ENCODE assay signal across 22 cellular contexts in the genomic region with DNA sequence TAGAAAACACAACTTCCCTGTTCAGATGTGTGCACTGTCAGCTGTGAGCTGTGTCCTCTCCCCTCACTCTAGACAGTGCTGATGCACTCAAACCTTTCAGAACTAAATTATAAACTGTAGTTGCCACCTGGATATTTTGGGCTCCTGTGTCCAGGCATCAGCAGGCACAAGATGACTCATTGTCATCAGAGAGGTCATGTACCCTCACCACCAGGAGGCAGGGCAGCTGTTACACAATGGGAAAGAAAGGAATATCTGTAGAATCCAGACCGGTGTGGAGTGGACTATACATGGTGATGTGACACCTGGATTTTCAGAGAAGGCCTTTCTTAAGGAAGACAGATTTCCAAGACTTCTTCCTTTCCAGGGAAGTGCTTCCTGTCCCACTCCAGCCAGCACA.
A peak's percentile ranks its signal among the peaks of the same experiment; 100 is the strongest.
DNase-seq lines count a peak whose midpoint lies in the region; ATAC-seq and TF ChIP-seq lines count a peak whose summit lies in the region.
"Had no signal": no experiment of that assay in that cellular context is flagged by ENCODE, and none has a peak within 500 bp of the region (broad histone marks: within the 10 kb centered on the region; RNA-seq: fewer than 3 reads in every experiment).

No MANE protein-coding gene starts in this region.

- H3K18ac ChIP-seq in H9 (ENCODE audit: insufficient read length, low read depth, low read length), result no peak overlapping the region

- H3K4me1 ChIP-seq in BE2C (peaks cover 7% of the 10 kb centered on the region), H9 (ENCODE audit: insufficient read depth, low read length) (no peaks in the 10 kb centered on the region)
- H3K4me1 ChIP-seq: thyroid gland had no signal

- no peak overlapping the region for H3K27ac ChIP-seq in H9 (ENCODE audit: insufficient read length, low read depth, low read length)
- H3K27ac ChIP-seq: epithelial cell of prostate, thyroid gland had no signal

- H3K23me2 ChIP-seq in H9 (ENCODE audit: insufficient read length, low read depth, low read length, poor library complexity, severe bottlenecking), result no peaks in the 10 kb centered on the region

- no peaks in the 10 kb centered on the region for H3K36me3 ChIP-seq in BE2C
- H3K36me3 ChIP-seq: thyroid gland had no signal

- no CpG with 5 or more reads among the region's 1 CpG for WGBS in H9 (ENCODE audit: extremely low coverage, insufficient read length, low lambda C conversion rate)

- H2BK5ac ChIP-seq in H9 (ENCODE audit: insufficient read length, low read length), result no peak overlapping the region

- DNase-seq in BE2C (peak; percentile 16), H9 (no peak), SK-MEL-5 (ENCODE audit: low read depth, low spot score) (peak; percentile 52), kidney tubule cell (ENCODE audit: low spot score) (peak; percentile 16), HCEC 1CT (no peak)
- no peak for DNase-seq in activated CD4-positive, alpha-beta T cell treated with anti-CD3 and anti-CD28 coated beads, Interleukin-2, amount 10 ng/mL, durations not matched to agents 24 days and 14 days
- DNase-seq: activated CD4-positive, alpha-beta T cell treated with anti-CD3 and anti-CD28 coated beads for 4 hours; activated naive CD4-positive, alpha-beta T cell treated with anti-CD3 and anti-CD28 coated beads, Interleukin-2, amount 10 ng/mL, durations not matched to agents 7 days and 5 days; anterior cingulate cortex; CD4-positive, alpha-beta memory T cell; central memory CD4-positive, alpha-beta T cell; KBM-7; MV-4-11; NCI-H187; stimulated activated naive CD4-positive, alpha-beta T cell; T-cell; thyroid gland had no signal

- no peaks in the 10 kb centered on the region for H3K9me3 Mint-ChIP-seq in H9
- peaks cover 5% of the 10 kb centered on the region for H3K9me3 Mint-ChIP-seq in activated CD4-positive, alpha-beta T cell treated with anti-CD3 and anti-CD28 coated beads, Interleukin-2, amount 10 ng/mL, durations not matched to agents 24 days and 14 days
- H3K9me3 Mint-ChIP-seq in stimulated activated memory B cell treated with anti-CD40 and anti-IgM and Interleukin-4, amounts not matched to agents 10 μg/mL and 1 μg/mL and 100 μg/mL, for 72 hours, result no peaks in the 10 kb centered on the region

- H3K14ac ChIP-seq in H9 (ENCODE audit: insufficient read depth, low read length), result no peak overlapping the region

- TF ChIP-seq CTCF in BE2C (IDR thresholded peaks at IDR 0.05; ENCODE audit: low read depth, low read length), result peak; percentile 52
- TF ChIP-seq CTCF in H9 (conservative IDR thresholded peaks at IDR 0.05), result peak; percentile 42; the same call in 2 of the 3 replicates

- no peaks in the 10 kb centered on the region for H3K79me2 ChIP-seq in H9 (ENCODE audit: insufficient read depth, low read length)

- no peak overlapping the region for H4K91ac ChIP-seq in H9 (ENCODE audit: insufficient read length, low read depth, low read length)

- no peaks in the 10 kb centered on the region for H3K36me3 Mint-ChIP-seq in H9 (ENCODE audit: insufficient read depth in 1 of 3, low read depth in 3 of 3)
- H3K36me3 Mint-ChIP-seq in activated CD4-positive, alpha-beta T cell treated with anti-CD3 and anti-CD28 coated beads, Interleukin-2, amount 10 ng/mL, durations not matched to agents 24 days and 14 days (ENCODE audit: low read depth), result no peaks in the 10 kb centered on the region
- H3K36me3 Mint-ChIP-seq in stimulated activated memory B cell treated with anti-CD40 and anti-IgM and Interleukin-4, amounts not matched to agents 10 μg/mL and 1 μg/mL and 100 μg/mL, for 72 hours, result no peaks in the 10 kb centered on the region
- H3K36me3 Mint-ChIP-seq: activated naive CD4-positive, alpha-beta T cell treated with anti-CD3 and anti-CD28 coated beads, Interleukin-2, amount 10 ng/mL, durations not matched to agents 7 days and 5 days; CD4-positive, alpha-beta memory T cell; T-cell had no signal

- no peak overlapping the region for H3K23ac ChIP-seq in H9 (ENCODE audit: insufficient read length, low read depth, low read length)

- H3K27ac Mint-ChIP-seq in H9, result no peak overlapping the region
- no peak overlapping the region for H3K27ac Mint-ChIP-seq in activated CD4-positive, alpha-beta T cell treated with anti-CD3 and anti-CD28 coated beads, Interleukin-2, amount 10 ng/mL, durations not matched to agents 24 days and 14 days
- H3K27ac Mint-ChIP-seq in stimulated activated memory B cell treated with anti-CD40 and anti-IgM and Interleukin-4, amounts not matched to agents 10 μg/mL and 1 μg/mL and 100 μg/mL, for 72 hours, result no peak overlapping the region
- H3K27ac Mint-ChIP-seq: activated naive CD4-positive, alpha-beta T cell treated with anti-CD3 and anti-CD28 coated beads, Interleukin-2, amount 10 ng/mL, durations not matched to agents 7 days and 5 days; CD4-positive, alpha-beta memory T cell; progenitor cell of endocrine pancreas; T-cell had no signal

- no peak overlapping the region for H2BK120ac ChIP-seq in H9 (ENCODE audit: low read depth, low read length, poor library complexity, severe bottlenecking)

- H3K4ac ChIP-seq in H9 (ENCODE audit: low read depth, low read length), result no peak overlapping the region

- H3T11ph ChIP-seq in H9 (ENCODE audit: low read length), result no peak overlapping the region

- no peaks in the 10 kb centered on the region for H3K27me3 Mint-ChIP-seq in H9 (ENCODE audit: low read depth)
- no peaks in the 10 kb centered on the region for H3K27me3 Mint-ChIP-seq in activated CD4-positive, alpha-beta T cell treated with anti-CD3 and anti-CD28 coated beads, Interleukin-2, amount 10 ng/mL, durations not matched to agents 24 days and 14 days
- H3K27me3 Mint-ChIP-seq in stimulated activated memory B cell treated with anti-CD40 and anti-IgM and Interleukin-4, amounts not matched to agents 10 μg/mL and 1 μg/mL and 100 μg/mL, for 72 hours, result no peaks in the 10 kb centered on the region
- H3K27me3 Mint-ChIP-seq: activated naive CD4-positive, alpha-beta T cell treated with anti-CD3 and anti-CD28 coated beads, Interleukin-2, amount 10 ng/mL, durations not matched to agents 7 days and 5 days; CD4-positive, alpha-beta memory T cell; progenitor cell of endocrine pancreas; T-cell had no signal

- H4K8ac ChIP-seq in H9 (replicated peaks; ENCODE audit: insufficient read length, low read depth, low read length), result no peak overlapping the region

- H2BK20ac ChIP-seq in H9 (ENCODE audit: low read depth, low read length, poor library complexity, severe bottlenecking), result no peak overlapping the region

- no peak overlapping the region for H2AK5ac ChIP-seq in H9 (ENCODE audit: insufficient read length, low read length)

- peaks cover 0 to 2% of the 10 kb centered on the region in 2 experiments; a peak in 1 of 4 replicates for H3K4me1 Mint-ChIP-seq in H9
- no peaks in the 10 kb centered on the region for H3K4me1 Mint-ChIP-seq in activated CD4-positive, alpha-beta T cell treated with anti-CD3 and anti-CD28 coated beads, Interleukin-2, amount 10 ng/mL, durations not matched to agents 24 days and 14 days
- H3K4me1 Mint-ChIP-seq in stimulated activated memory B cell treated with anti-CD40 and anti-IgM and Interleukin-4, amounts not matched to agents 10 μg/mL and 1 μg/mL and 100 μg/mL, for 72 hours, result no peaks in the 10 kb centered on the region
- H3K4me1 Mint-ChIP-seq: activated naive CD4-positive, alpha-beta T cell treated with anti-CD3 and anti-CD28 coated beads, Interleukin-2, amount 10 ng/mL, durations not matched to agents 7 days and 5 days; CD4-positive, alpha-beta memory T cell; T-cell had no signal

- in situ Hi-C loops in SK-MEL-5 (cut with HindIII; ENCODE audit: low pct_unique_long_range_greater_than_20kb, low sequenced_read_pairs), result no loop called here

- no peaks in the 10 kb centered on the region for H4K20me1 ChIP-seq in H9 (ENCODE audit: control insufficient read depth, insufficient read depth, insufficient read length)

- no peak overlapping the region for H3K4me2 ChIP-seq in H9 (ENCODE audit: insufficient read depth, insufficient read length, low read length)
- H3K4me2 ChIP-seq: smooth muscle cell had no signal

- no peak overlapping the region for H3K4me3 ChIP-seq in BE2C (ENCODE audit: low read depth, low read length)
- H3K4me3 ChIP-seq: smooth muscle cell, thyroid gland had no signal

- H3K9me3 ChIP-seq in BE2C (no peaks in the 10 kb centered on the region), H9 (ENCODE audit: control insufficient read depth, low read depth, low read length) (no peaks in the 10 kb centered on the region)
- H3K9me3 ChIP-seq: thyroid gland had no signal

- H2BK15ac ChIP-seq in H9 (ENCODE audit: low read depth, low read length), result no peak overlapping the region

- H3K9ac ChIP-seq in H9 (ENCODE audit: extremely low read depth, insufficient read length, low read length), result no peak overlapping the region

- H3K4me3 Mint-ChIP-seq in H9, result no peak overlapping the region
- H3K4me3 Mint-ChIP-seq in activated CD4-positive, alpha-beta T cell treated with anti-CD3 and anti-CD28 coated beads, Interleukin-2, amount 10 ng/mL, durations not matched to agents 24 days and 14 days, result no peak overlapping the region
- H3K4me3 Mint-ChIP-seq in stimulated activated memory B cell treated with anti-CD40 and anti-IgM and Interleukin-4, amounts not matched to agents 10 μg/mL and 1 μg/mL and 100 μg/mL, for 72 hours, result no peak overlapping the region
- H3K4me3 Mint-ChIP-seq: activated naive CD4-positive, alpha-beta T cell treated with anti-CD3 and anti-CD28 coated beads, Interleukin-2, amount 10 ng/mL, durations not matched to agents 7 days and 5 days; CD4-positive, alpha-beta memory T cell; T-cell had no signal

- H3K79me1 ChIP-seq in H9 (ENCODE audit: insufficient read depth, low read depth, low read length, poor library complexity, severe bottlenecking), result no peaks in the 10 kb centered on the region

- no peak overlapping the region for H3K56ac ChIP-seq in H9 (ENCODE audit: insufficient read length, low read depth, low read length)

- ATAC-seq in stimulated activated memory B cell treated with anti-CD40 and anti-IgM and Interleukin-4, amounts not matched to agents 10 μg/mL and 1 μg/mL and 100 μg/mL, for 72 hours, result no peak
- no peak for ATAC-seq in GM21737 (IDR thresholded peaks at IDR 0.05; ENCODE audit: unreplicated experiment)
- ATAC-seq: T-cell had no signal

- intact Hi-C loops in activated CD4-positive, alpha-beta T cell treated with anti-CD3 and anti-CD28 coated beads, Interleukin-2, amount 10 ng/mL, durations not matched to agents 24 days and 14 days (cut with micrococcal nuclease), result no loop called here

- no peak overlapping the region for H2AFZ ChIP-seq in H9 (ENCODE audit: low read length)

- no peak overlapping the region for H2BK12ac ChIP-seq in H9 (ENCODE audit: insufficient read length, low read depth, low read length)

- H3K27me3 ChIP-seq in BE2C, result no peaks in the 10 kb centered on the region
- no peaks in the 10 kb centered on the region for H3K27me3 ChIP-seq in H9 (ENCODE audit: insufficient read depth, low read length)
- H3K27me3 ChIP-seq: thyroid gland had no signal

- H4K5ac ChIP-seq in H9 (ENCODE audit: insufficient read length, low read depth, low read length), result no peak overlapping the region

Comparison
In these comparisons a context has a peak if more than half of its experiments do, and no peak if none do; other contexts are left out.
1. DNase-seq: peak in BE2C (single experiment), SK-MEL-5 (single experiment) and kidney tubule cell (single experiment); none in H9 (single experiment), activated CD4-positive, alpha-beta T cell treated with anti-CD3 and anti-CD28 coated beads, Interleukin-2, amount 10 ng/mL, durations not matched to agents 24 days and 14 days (single experiment) and HCEC 1CT (single experiment).